1 cellular context compared by ENCODE assay signal in genomic region chr9:35813434-35814105, GRCh38.
TF ChIP-seq lines count a peak whose summit lies in the region.

No MANE protein-coding gene starts in this region.

TF ChIP-seq in HEK293, 187 proteins besides CTCF, POLR2A, EP300 and RAD21:
- TF ChIP-seq SCRT2 (tag by site-specific recombination; IDR thresholded peaks at IDR 0.05) (peak; percentile 80), ZNF626 (tag by site-specific recombination; IDR thresholded peaks at IDR 0.05) (no peak)
